ENCODE assay signal across 26 cellular contexts in the genomic region with DNA sequence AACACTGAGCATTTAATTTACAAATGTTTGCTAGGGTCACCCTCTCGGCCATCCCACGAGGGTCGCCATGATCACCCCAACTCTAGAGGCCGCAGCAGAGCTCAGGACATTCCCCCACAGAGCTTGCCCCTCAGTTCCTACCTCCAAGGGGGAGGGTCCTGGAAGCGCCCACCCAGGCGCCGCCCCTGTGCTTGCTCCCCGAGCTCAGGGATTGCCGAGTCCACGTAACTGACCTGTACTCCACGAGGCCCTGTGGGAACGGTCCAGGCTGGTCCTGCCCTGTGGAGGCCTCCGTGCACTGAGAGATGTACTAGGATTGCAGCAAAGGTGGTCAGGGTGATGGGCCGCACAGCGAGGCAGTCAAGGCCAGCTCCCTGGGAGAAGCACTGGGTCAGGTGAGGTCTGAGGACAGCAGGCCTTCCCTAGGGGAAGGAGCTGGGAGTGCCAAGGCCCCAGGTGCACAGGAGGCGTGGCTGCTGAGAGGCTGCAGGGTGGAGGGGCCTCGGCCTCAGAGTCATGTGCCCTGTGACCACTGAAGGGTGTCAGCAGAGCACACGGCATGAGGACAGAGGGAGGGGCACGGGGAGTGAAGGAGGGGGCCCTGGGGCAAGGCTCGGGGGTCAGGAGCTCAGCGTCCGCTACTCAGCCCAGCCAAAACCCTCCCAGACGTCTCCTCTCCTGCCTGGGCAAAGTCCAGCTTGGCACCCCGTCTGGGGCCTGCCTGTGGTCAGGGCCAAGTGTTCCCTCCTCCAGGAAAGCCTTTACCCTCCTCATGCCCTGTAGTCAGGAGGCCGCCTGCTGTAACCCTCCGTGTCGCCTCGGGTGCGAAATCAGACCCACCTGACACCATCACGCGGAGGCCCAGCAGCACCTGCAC. TPM values are rescaled to one million over a fixed set of nuclear protein-coding genes. Genes with fewer than 3 reads are reported as not detected.
DNase-seq lines count a peak whose midpoint lies in the region; ATAC-seq, FAIRE-seq and TF ChIP-seq lines count a peak whose summit lies in the region.
"Had no signal": no experiment of that assay in that cellular context is flagged by ENCODE, and none has a peak within 500 bp of the region (broad histone marks: within the 10 kb centered on the region; RNA-seq: fewer than 3 reads in every experiment).

No MANE protein-coding gene starts in this region.

- ATAC-seq in HepG2: no peak
- ATAC-seq: gastrocnemius medialis, left cardiac atrium had no signal

- peaks cover 14% of the 10 kb centered on the region for H3K27me3 Mint-ChIP-seq in activated T-helper 1 cell treated with anti-CD3 and anti-CD28 coated beads, Interleukin-12 subunit alpha, Interleukin-12 subunit beta, Interleukin-2, Interleukin-4 antibody, amounts not matched to agents 30 ng/mL and 10 ng/mL and 1 ng/mL, durations not matched to agents 14 hours and 24 hours and 36 hours (ENCODE audit: insufficient read depth)

- H3K9me3 Mint-ChIP-seq in activated T-helper 1 cell treated with anti-CD3 and anti-CD28 coated beads, Interleukin-12 subunit alpha, Interleukin-12 subunit beta, Interleukin-2, Interleukin-4 antibody, amounts not matched to agents 30 ng/mL and 10 ng/mL and 1 ng/mL, durations not matched to agents 14 hours and 24 hours and 36 hours: no peaks in the 10 kb centered on the region
- H3K9me3 Mint-ChIP-seq: activated CD4-positive, alpha-beta memory T cell treated with anti-CD3 and anti-CD28 coated beads for 36 hours had no signal

- TF ChIP-seq EP300 in HepG2 (IDR thresholded peaks at IDR 0.05; ENCODE audit: low read depth in 2 of 2, low read length in 2 of 2) (no peak), HepG2 (CRISPR knock-in tag; IDR thresholded peaks at IDR 0.05; ENCODE audit: borderline replicate concordance) (no peak)

- H3K4me3 ChIP-seq in HepG2 (replicated peaks in 1 of 3; ENCODE audit: insufficient read depth in 1 of 3, low read depth in 2 of 3, low read length in 3 of 3) (no peak overlapping the region), thyroid gland (replicated peaks in 1 of 3) (no peak overlapping the region), testis (no peak overlapping the region)
- H3K4me3 ChIP-seq: esophagus muscularis mucosa, gastrocnemius medialis, PC-9, vagina had no signal

- peak in 1 of 2 experiments; percentile 21; a peak in 1 of 4 replicates for TF ChIP-seq POLR2A in HepG2 (IDR thresholded peaks at IDR 0.05; ENCODE audit: insufficient read depth in 1 of 2, low read depth in 2 of 2, low read length in 2 of 2)
- peak in 1 of 2 donors; percentile 77 for TF ChIP-seq POLR2A in thyroid gland (IDR thresholded peaks at IDR 0.05)
- TF ChIP-seq POLR2A in testis (IDR thresholded peaks at IDR 0.05): no peak

- TSS peak; percentile 53 for BruUV-seq in HepG2 (replicated peaks; lab: Mats Ljungman, UMichigan)

- POLR2A ChIA-PET in HepG2 (lab: Yijun Ruan, JAX): interaction anchor here (0.9 to 2.2 kb wide), 5 partner anchors 10 to 85 kb away, joined by 3 to 12 read pairs (median 3); a partner anchor contains a TSS

- FAIRE-seq in HepG2 (lab: Jason Lieb, UNC) (no peak), D721Med (lab: Jason Lieb, UNC) (no peak)

- peak overlapping the region; percentile 53 for H3K4me3 Mint-ChIP-seq in activated T-helper 1 cell treated with anti-CD3 and anti-CD28 coated beads, Interleukin-12 subunit alpha, Interleukin-12 subunit beta, Interleukin-2, Interleukin-4 antibody, amounts not matched to agents 30 ng/mL and 10 ng/mL and 1 ng/mL, durations not matched to agents 14 hours and 24 hours and 36 hours
- H3K4me3 Mint-ChIP-seq: activated CD4-positive, alpha-beta memory T cell treated with anti-CD3 and anti-CD28 coated beads for 36 hours had no signal

- CTCF ChIA-PET in HepG2 (lab: Yijun Ruan, JAX; ENCODE audit: low intra/inter-chr PET ratio, low total read pairs): no interaction called here

- no peaks in the 10 kb centered on the region for H3K79me2 ChIP-seq in HepG2 (ENCODE audit: insufficient read depth, low read length)

- peaks cover 4% of the 10 kb centered on the region for H3K4me1 Mint-ChIP-seq in activated T-helper 1 cell treated with anti-CD3 and anti-CD28 coated beads, Interleukin-12 subunit alpha, Interleukin-12 subunit beta, Interleukin-2, Interleukin-4 antibody, amounts not matched to agents 30 ng/mL and 10 ng/mL and 1 ng/mL, durations not matched to agents 14 hours and 24 hours and 36 hours (ENCODE audit: low read depth)

- WGBS in HepG2 (ENCODE audit: low lambda C conversion rate): 80% methylated on average over 14 of the region's 31 CpGs
- WGBS in thyroid gland, 2 donors: 33 to 67% methylated on average over 6 to 22 of the region's 31 CpGs
- WGBS in testis, 2 donors: 86 to 88% methylated on average over 14 to 31 of the region's 31 CpGs

- in situ Hi-C loops in HepG2 (cut with HindIII; ENCODE audit: extremely low pct_ligation_motif_present, low pct_unique_long_range_greater_than_20kb): no loop called here

- no peak overlapping the region for H3K27ac Mint-ChIP-seq in activated T-helper 1 cell treated with anti-CD3 and anti-CD28 coated beads, Interleukin-12 subunit alpha, Interleukin-12 subunit beta, Interleukin-2, Interleukin-4 antibody, amounts not matched to agents 30 ng/mL and 10 ng/mL and 1 ng/mL, durations not matched to agents 14 hours and 24 hours and 36 hours
- H3K27ac Mint-ChIP-seq: activated CD4-positive, alpha-beta memory T cell treated with anti-CD3 and anti-CD28 coated beads for 36 hours had no signal

- no peaks in the 10 kb centered on the region for H3K36me3 ChIP-seq in HepG2 (replicated peaks in 1 of 2; ENCODE audit: control insufficient read depth in 1 of 2, insufficient read depth in 2 of 2, low read length in 2 of 2)
- H3K36me3 ChIP-seq in thyroid gland: no peaks in the 10 kb centered on the region
- H3K36me3 ChIP-seq in testis (ENCODE audit: low read depth, missing control alignments): no peaks in the 10 kb centered on the region
- H3K36me3 ChIP-seq: esophagus muscularis mucosa, gastrocnemius medialis, vagina had no signal

- H4K20me1 ChIP-seq in HepG2 (ENCODE audit: insufficient read depth, low read length): no peaks in the 10 kb centered on the region; the same call in 1 of the 2 replicates

- H3K27me3 ChIP-seq in HepG2 (ENCODE audit: control insufficient read depth in 1 of 2, insufficient read depth in 2 of 2, low read length in 2 of 2) (peaks cover 0 to 4% of the 10 kb centered on the region in 2 experiments; a peak in 1 of 5 replicates), thyroid gland (no peaks in the 10 kb centered on the region), testis (no peaks in the 10 kb centered on the region)

- H3K4me2 ChIP-seq in HepG2 (ENCODE audit: low read depth, low read length): no peak overlapping the region
- H3K4me2 ChIP-seq: KMS-11 had no signal

- no peak overlapping the region for H3K9ac ChIP-seq in HepG2 (ENCODE audit: insufficient read depth, low read depth, low read length)
- H3K9ac ChIP-seq: KMS-11 had no signal

- no peaks in the 10 kb centered on the region for H3K36me3 Mint-ChIP-seq in activated T-helper 1 cell treated with anti-CD3 and anti-CD28 coated beads, Interleukin-12 subunit alpha, Interleukin-12 subunit beta, Interleukin-2, Interleukin-4 antibody, amounts not matched to agents 30 ng/mL and 10 ng/mL and 1 ng/mL, durations not matched to agents 14 hours and 24 hours and 36 hours (ENCODE audit: low read depth)

- no peak for TF ChIP-seq RAD21 in HepG2 (CRISPR knock-in tag; IDR thresholded peaks at IDR 0.05)

- H3K9me3 ChIP-seq in HepG2 (ENCODE audit: low read length) (no peaks in the 10 kb centered on the region), thyroid gland (no peaks in the 10 kb centered on the region), testis (no peaks in the 10 kb centered on the region)
- H3K9me3 ChIP-seq: esophagus muscularis mucosa, gastrocnemius medialis, vagina had no signal

- intact Hi-C loops in activated T-helper 1 cell treated with anti-CD3 and anti-CD28 coated beads, Interleukin-12 subunit alpha, Interleukin-12 subunit beta, Interleukin-2, Interleukin-4 antibody, amounts not matched to agents 30 ng/mL and 10 ng/mL and 1 ng/mL, durations not matched to agents 14 hours and 24 hours and 36 hours (cut with micrococcal nuclease): no loop called here
- intact Hi-C loops in HepG2 (cut with micrococcal nuclease; ENCODE audit: unreplicated experiment): no loop called here
- intact Hi-C loops in thyroid gland (cut with DNase I): no loop called here
- intact Hi-C loops in testis (cut with DNase I; ENCODE audit: low total_unique reads): no loop called here

- H3K4me1 ChIP-seq in HepG2 (ENCODE audit: insufficient read depth, low read length) (peaks cover 66% of the 10 kb centered on the region), thyroid gland (peaks cover 57 to 77% of the 10 kb centered on the region in 2 donors), testis (no peaks in the 10 kb centered on the region)
- H3K4me1 ChIP-seq: gastrocnemius medialis had no signal

- no peak for TF ChIP-seq CTCF in HepG2 (CRISPR knock-in tag; IDR thresholded peaks at IDR 0.05)
- TF ChIP-seq CTCF in thyroid gland (IDR thresholded peaks at IDR 0.05): peak in 3 of 6 experiments; percentile 12 to 36 (median 30)
- TF ChIP-seq CTCF in D721Med (IDR thresholded peaks at IDR 0.05; ENCODE audit: insufficient read depth, missing control alignments): no peak
- TF ChIP-seq CTCF in testis (IDR thresholded peaks at IDR 0.05): no peak

- DNase-seq in NCI-H2196 (lab: John Stamatoyannopoulos, UW; ENCODE audit: unreplicated experiment) (peak; percentile 48), NCI-H2196 treated with DMSO at 0.1 percent for 48 hours (lab: John Stamatoyannopoulos, UW; ENCODE audit: unreplicated experiment) (no peak), HepG2 (ENCODE audit: low spot score) (no peak), thyroid gland (peak; percentile 96 to 98), D721Med (ENCODE audit: insufficient read length, low spot score) (no peak), testis (no peak), medulla oblongata (ENCODE audit: extremely low spot score) (no peak)
- DNase-seq in activated T-helper 1 cell treated with anti-CD3 and anti-CD28 coated beads, Interleukin-12 subunit alpha, Interleukin-12 subunit beta, Interleukin-2, Interleukin-4 antibody, amounts not matched to agents 30 ng/mL and 10 ng/mL and 1 ng/mL, durations not matched to agents 14 hours and 24 hours and 36 hours (ENCODE audit: low spot score): no peak
- DNase-seq: activated CD4-positive, alpha-beta memory T cell treated with anti-CD3 and anti-CD28 coated beads for 36 hours; activated naive CD4-positive, alpha-beta T cell treated with Interleukin-2 at 50 U/mL for 16 hours; activated T-cell treated with anti-CD3 and anti-CD28 coated beads for 4 hours; anterior cingulate cortex; caudate nucleus; gastrocnemius medialis; GOT3; left cardiac atrium; midbrain; NCI-H187 treated with DMSO at 0.1 percent for 48 hours; PC-9; retina; stimulated activated CD8-positive, alpha-beta memory T cell treated with anti-CD3 and anti-CD28 coated beads, Interleukin-4, amount 100 ng/mL, for 48 hours; substantia nigra had no signal

- H3K27ac ChIP-seq in HepG2 (ENCODE audit: extremely low read length, insufficient read depth, low read length): no peak overlapping the region
- H3K27ac ChIP-seq in thyroid gland: peak overlapping the region; percentile 80 to 92 (median 86)
- no peak overlapping the region for H3K27ac ChIP-seq in testis
- H3K27ac ChIP-seq: esophagus muscularis mucosa, gastrocnemius medialis, KMS-11, PC-9, vagina had no signal

- H2AFZ ChIP-seq in HepG2 (ENCODE audit: low read length): no peak overlapping the region
- H2AFZ ChIP-seq: PC-9 had no signal

RNA-seq across cellular contexts. Expression of a gene that starts 2.4 kb away (rescaled TPM):
- 0.29 TPM in 1 of 2 replicates, not detected in the other for total RNA-seq in activated T-helper 1 cell treated with anti-CD3 and anti-CD28 coated beads, Interleukin-12 subunit alpha, Interleukin-12 subunit beta, Interleukin-2, Interleukin-4 antibody, amounts not matched to agents 30 ng/mL and 10 ng/mL and 1 ng/mL, durations not matched to agents 14 hours and 24 hours and 36 hours
- total RNA-seq in HepG2 (2016; rRNA removed; fragmentation: Illumina TruSeq; extraction: Trizol): 1.2 and 1.5 TPM in 2 replicates
- total RNA-seq in HepG2 (2016; cell fraction: cytosol; rRNA removed; fragmentation: Illumina TruSeq; extraction: Trizol; ENCODE audit: low read depth): 1.2 and 1.7 TPM in 2 replicates
- total RNA-seq in HepG2 (2016; cell fraction: insoluble cytoplasmic fraction; rRNA removed; fragmentation: Illumina TruSeq; extraction: Trizol): 1.3 and 2.0 TPM in 2 replicates
- total RNA-seq in HepG2 (2016; cell fraction: membrane; rRNA removed; fragmentation: Illumina TruSeq; extraction: Trizol): 1.9 and 2.9 TPM in 2 replicates
- total RNA-seq in HepG2 (2016; cell fraction: nucleus; rRNA removed; fragmentation: Illumina TruSeq; extraction: Trizol): 1.7 and 2.7 TPM in 2 replicates
- polyA plus RNA-seq in HepG2 (2011; rRNA removed): 2.9 and 5.0 TPM in 2 replicates
- 2.3 and 3.0 TPM in 2 replicates for polyA plus RNA-seq in HepG2 (2011; cell fraction: cytosol; rRNA removed)
- 27.0 and 27.4 TPM in 2 replicates for polyA plus RNA-seq in HepG2 (2011; cell fraction: nucleus; rRNA removed)
- polyA plus RNA-seq in HepG2 (2012): 1.8 and 3.2 TPM in 2 replicates
- polyA plus RNA-seq in HepG2 (2016; cell fraction: cytosol; fragmentation: Illumina TruSeq; extraction: Trizol; ENCODE audit: low read depth): 2.6 and 2.7 TPM in 2 replicates
- polyA plus RNA-seq in HepG2 (2016; cell fraction: insoluble cytoplasmic fraction; fragmentation: Illumina TruSeq; extraction: Trizol; ENCODE audit: low read depth): 1.4 and 1.6 TPM in 2 replicates
- polyA plus RNA-seq in HepG2 (2016; cell fraction: membrane; fragmentation: Illumina TruSeq; extraction: Trizol; ENCODE audit: low read depth): 1.6 and 1.8 TPM in 2 replicates
- 3.9 and 5.8 TPM in 2 replicates for polyA plus RNA-seq in HepG2 (2016; cell fraction: nucleus; fragmentation: Illumina TruSeq; extraction: Trizol; ENCODE audit: insufficient read depth, low read depth)
- polyA minus RNA-seq in HepG2 (2011; rRNA and poly(A)+ RNA removed; ENCODE audit: low replicate concordance): 5.0 TPM in 1 of 2 replicates, not detected in the other
- polyA minus RNA-seq in HepG2 (2011; cell fraction: cytosol; rRNA and poly(A)+ RNA removed): 1.1 TPM in 1 of 2 replicates, not detected in the other
- 1.2 and 2.2 TPM in 2 replicates for polyA minus RNA-seq in HepG2 (2011; cell fraction: nucleus; rRNA and poly(A)+ RNA removed)
- 10 to 100 TPM in 1 of 4 donors, 1 to 10 TPM in 3; 2.1 to 11.3 (median 4.7) TPM for total RNA-seq in thyroid gland
- under 1 TPM; 0.24 to 0.25 TPM for total RNA-seq in testis
- polyA plus RNA-seq in testis (ENCODE audit: insufficient read depth, low read depth, low replicate concordance): not detected
- total RNA-seq: A172, esophagus muscularis mucosa, gastrocnemius medialis, left cardiac atrium, vagina had no signal

RNA-seq across cellular contexts. Expression of a gene that starts 2.9 kb away (rescaled TPM):
- total RNA-seq in activated T-helper 1 cell treated with anti-CD3 and anti-CD28 coated beads, Interleukin-12 subunit alpha, Interleukin-12 subunit beta, Interleukin-2, Interleukin-4 antibody, amounts not matched to agents 30 ng/mL and 10 ng/mL and 1 ng/mL, durations not matched to agents 14 hours and 24 hours and 36 hours: 4.2 and 4.9 TPM in 2 replicates
- 0.76 and 1.2 TPM in 2 replicates for total RNA-seq in HepG2 (2016; rRNA removed; fragmentation: Illumina TruSeq; extraction: Trizol)
- 0.10 and 0.18 TPM in 2 replicates for total RNA-seq in HepG2 (2016; cell fraction: cytosol; rRNA removed; fragmentation: Illumina TruSeq; extraction: Trizol; ENCODE audit: low read depth)
- 0.68 and 1.4 TPM in 2 replicates for total RNA-seq in HepG2 (2016; cell fraction: insoluble cytoplasmic fraction; rRNA removed; fragmentation: Illumina TruSeq; extraction: Trizol)
- 0.68 and 0.83 TPM in 2 replicates for total RNA-seq in HepG2 (2016; cell fraction: membrane; rRNA removed; fragmentation: Illumina TruSeq; extraction: Trizol)
- 1.3 and 1.9 TPM in 2 replicates for total RNA-seq in HepG2 (2016; cell fraction: nucleus; rRNA removed; fragmentation: Illumina TruSeq; extraction: Trizol)
- 3.0 and 4.0 TPM in 2 replicates for polyA plus RNA-seq in HepG2 (2011; rRNA removed)
- polyA plus RNA-seq in HepG2 (2011; cell fraction: cytosol; rRNA removed): 2.7 and 2.8 TPM in 2 replicates
- 7.0 and 9.2 TPM in 2 replicates for polyA plus RNA-seq in HepG2 (2011; cell fraction: nucleus; rRNA removed)
- polyA plus RNA-seq in HepG2 (2012): 3.7 and 10.8 TPM in 2 replicates
- polyA plus RNA-seq in HepG2 (2016; cell fraction: cytosol; fragmentation: Illumina TruSeq; extraction: Trizol; ENCODE audit: low read depth): 0.40 and 0.43 TPM in 2 replicates
- polyA plus RNA-seq in HepG2 (2016; cell fraction: insoluble cytoplasmic fraction; fragmentation: Illumina TruSeq; extraction: Trizol; ENCODE audit: low read depth): 1.3 and 1.6 TPM in 2 replicates
- 0.73 and 0.76 TPM in 2 replicates for polyA plus RNA-seq in HepG2 (2016; cell fraction: membrane; fragmentation: Illumina TruSeq; extraction: Trizol; ENCODE audit: low read depth)
- polyA plus RNA-seq in HepG2 (2016; cell fraction: nucleus; fragmentation: Illumina TruSeq; extraction: Trizol; ENCODE audit: insufficient read depth, low read depth): 6.0 and 6.1 TPM in 2 replicates
- polyA minus RNA-seq in HepG2 (2011; rRNA and poly(A)+ RNA removed; ENCODE audit: low replicate concordance): 0.94 and 3.6 TPM in 2 replicates
- polyA minus RNA-seq in HepG2 (2011; cell fraction: cytosol; rRNA and poly(A)+ RNA removed): 3.0 and 3.9 TPM in 2 replicates
- 2.7 and 3.0 TPM in 2 replicates for polyA minus RNA-seq in HepG2 (2011; cell fraction: nucleus; rRNA and poly(A)+ RNA removed)
- 10 to 100 TPM in 1 of 4 donors, 1 to 10 TPM in 3; 5.2 to 23.5 (median 6.6) TPM for total RNA-seq in thyroid gland
- total RNA-seq in testis: 1 to 10 TPM; 1.0 to 1.9 TPM
- polyA plus RNA-seq in testis (ENCODE audit: insufficient read depth, low read depth, low replicate concordance): 0.99 TPM
- total RNA-seq: A172, vagina had no signal

RNA-seq across cellular contexts. Expression of a gene that starts 9.4 kb away (rescaled TPM):
- total RNA-seq in activated T-helper 1 cell treated with anti-CD3 and anti-CD28 coated beads, Interleukin-12 subunit alpha, Interleukin-12 subunit beta, Interleukin-2, Interleukin-4 antibody, amounts not matched to agents 30 ng/mL and 10 ng/mL and 1 ng/mL, durations not matched to agents 14 hours and 24 hours and 36 hours: 113 and 116 TPM in 2 replicates
- total RNA-seq in HepG2 (2016; rRNA removed; fragmentation: Illumina TruSeq; extraction: Trizol) (21.3 and 40.9 TPM in 2 replicates), thyroid gland (100 to 1,000 TPM in 3 of 4 donors, 10 to 100 TPM in 1; 80.0 to 227 (median 128) TPM), testis (100 to 1,000 TPM; 201 to 208 TPM)
- total RNA-seq in HepG2 (2016; cell fraction: cytosol; rRNA removed; fragmentation: Illumina TruSeq; extraction: Trizol; ENCODE audit: low read depth): 10.6 and 11.9 TPM in 2 replicates
- 18.4 and 42.1 TPM in 2 replicates for total RNA-seq in HepG2 (2016; cell fraction: insoluble cytoplasmic fraction; rRNA removed; fragmentation: Illumina TruSeq; extraction: Trizol)
- total RNA-seq in HepG2 (2016; cell fraction: membrane; rRNA removed; fragmentation: Illumina TruSeq; extraction: Trizol): 25.7 and 27.6 TPM in 2 replicates
- total RNA-seq in HepG2 (2016; cell fraction: nucleus; rRNA removed; fragmentation: Illumina TruSeq; extraction: Trizol): 35.2 and 39.9 TPM in 2 replicates
- polyA plus RNA-seq in HepG2 (2011; rRNA removed) (31.7 and 43.3 TPM in 2 replicates), testis (ENCODE audit: insufficient read depth, low read depth, low replicate concordance) (239 TPM)
- 23.0 and 36.7 TPM in 2 replicates for polyA plus RNA-seq in HepG2 (2011; cell fraction: cytosol; rRNA removed)
- 212 and 268 TPM in 2 replicates for polyA plus RNA-seq in HepG2 (2011; cell fraction: nucleus; rRNA removed)
- polyA plus RNA-seq in HepG2 (2012): 35.0 and 42.8 TPM in 2 replicates
- 5.2 and 5.5 TPM in 2 replicates for polyA plus RNA-seq in HepG2 (2016; cell fraction: cytosol; fragmentation: Illumina TruSeq; extraction: Trizol; ENCODE audit: low read depth)
- 23.9 and 35.9 TPM in 2 replicates for polyA plus RNA-seq in HepG2 (2016; cell fraction: insoluble cytoplasmic fraction; fragmentation: Illumina TruSeq; extraction: Trizol; ENCODE audit: low read depth)
- 16.7 and 21.6 TPM in 2 replicates for polyA plus RNA-seq in HepG2 (2016; cell fraction: membrane; fragmentation: Illumina TruSeq; extraction: Trizol; ENCODE audit: low read depth)
- 92.6 and 93.2 TPM in 2 replicates for polyA plus RNA-seq in HepG2 (2016; cell fraction: nucleus; fragmentation: Illumina TruSeq; extraction: Trizol; ENCODE audit: insufficient read depth, low read depth)
- polyA minus RNA-seq in HepG2 (2011; rRNA and poly(A)+ RNA removed; ENCODE audit: low replicate concordance): 67.4 and 124 TPM in 2 replicates
- polyA minus RNA-seq in HepG2 (2011; cell fraction: cytosol; rRNA and poly(A)+ RNA removed): 36.5 and 37.3 TPM in 2 replicates
- 65.0 and 67.6 TPM in 2 replicates for polyA minus RNA-seq in HepG2 (2011; cell fraction: nucleus; rRNA and poly(A)+ RNA removed)

RNA-seq across cellular contexts. Expression of a gene that starts 23.3 kb away (rescaled TPM):
- 79.5 and 81.2 TPM in 2 replicates for total RNA-seq in activated T-helper 1 cell treated with anti-CD3 and anti-CD28 coated beads, Interleukin-12 subunit alpha, Interleukin-12 subunit beta, Interleukin-2, Interleukin-4 antibody, amounts not matched to agents 30 ng/mL and 10 ng/mL and 1 ng/mL, durations not matched to agents 14 hours and 24 hours and 36 hours
- total RNA-seq in HepG2 (2016; rRNA removed; fragmentation: Illumina TruSeq; extraction: Trizol) (10.2 and 30.6 TPM in 2 replicates), thyroid gland (100 to 1,000 TPM in 2 of 4 donors, 10 to 100 TPM in 2; 53.2 to 117 (median 96.6) TPM), testis (100 to 1,000 TPM in 1 of 2 donors, 10 to 100 TPM in 1; 95.4 to 109 TPM)
- total RNA-seq in HepG2 (2016; cell fraction: cytosol; rRNA removed; fragmentation: Illumina TruSeq; extraction: Trizol; ENCODE audit: low read depth): 6.3 and 7.5 TPM in 2 replicates
- 8.1 and 32.3 TPM in 2 replicates for total RNA-seq in HepG2 (2016; cell fraction: insoluble cytoplasmic fraction; rRNA removed; fragmentation: Illumina TruSeq; extraction: Trizol)
- 12.9 and 13.8 TPM in 2 replicates for total RNA-seq in HepG2 (2016; cell fraction: membrane; rRNA removed; fragmentation: Illumina TruSeq; extraction: Trizol)
- 37.5 and 43.9 TPM in 2 replicates for total RNA-seq in HepG2 (2016; cell fraction: nucleus; rRNA removed; fragmentation: Illumina TruSeq; extraction: Trizol)
- polyA plus RNA-seq in HepG2 (2011; rRNA removed) (23.3 and 37.9 TPM in 2 replicates), testis (ENCODE audit: insufficient read depth, low read depth, low replicate concordance) (59.7 TPM)
- polyA plus RNA-seq in HepG2 (2011; cell fraction: cytosol; rRNA removed): 18.2 and 36.8 TPM in 2 replicates
- polyA plus RNA-seq in HepG2 (2011; cell fraction: nucleus; rRNA removed): 284 and 409 TPM in 2 replicates
- 20.6 and 26.6 TPM in 2 replicates for polyA plus RNA-seq in HepG2 (2012)
- 9.6 and 9.7 TPM in 2 replicates for polyA plus RNA-seq in HepG2 (2016; cell fraction: cytosol; fragmentation: Illumina TruSeq; extraction: Trizol; ENCODE audit: low read depth)
- polyA plus RNA-seq in HepG2 (2016; cell fraction: insoluble cytoplasmic fraction; fragmentation: Illumina TruSeq; extraction: Trizol; ENCODE audit: low read depth): 10.4 and 13.2 TPM in 2 replicates
- 11.7 and 14.1 TPM in 2 replicates for polyA plus RNA-seq in HepG2 (2016; cell fraction: membrane; fragmentation: Illumina TruSeq; extraction: Trizol; ENCODE audit: low read depth)
- 103 and 105 TPM in 2 replicates for polyA plus RNA-seq in HepG2 (2016; cell fraction: nucleus; fragmentation: Illumina TruSeq; extraction: Trizol; ENCODE audit: insufficient read depth, low read depth)
- polyA minus RNA-seq in HepG2 (2011; rRNA and poly(A)+ RNA removed; ENCODE audit: low replicate concordance): 33.1 and 122 TPM in 2 replicates
- polyA minus RNA-seq in HepG2 (2011; cell fraction: cytosol; rRNA and poly(A)+ RNA removed): 51.0 and 56.0 TPM in 2 replicates
- polyA minus RNA-seq in HepG2 (2011; cell fraction: nucleus; rRNA and poly(A)+ RNA removed): 27.5 and 28.8 TPM in 2 replicates

RNA-seq across cellular contexts. Expression of a gene that starts 23.8 kb away (rescaled TPM):
- 133 and 134 TPM in 2 replicates for total RNA-seq in activated T-helper 1 cell treated with anti-CD3 and anti-CD28 coated beads, Interleukin-12 subunit alpha, Interleukin-12 subunit beta, Interleukin-2, Interleukin-4 antibody, amounts not matched to agents 30 ng/mL and 10 ng/mL and 1 ng/mL, durations not matched to agents 14 hours and 24 hours and 36 hours
- total RNA-seq in HepG2 (2016; rRNA removed; fragmentation: Illumina TruSeq; extraction: Trizol): 44.1 and 64.4 TPM in 2 replicates
- total RNA-seq in HepG2 (2016; cell fraction: cytosol; rRNA removed; fragmentation: Illumina TruSeq; extraction: Trizol; ENCODE audit: low read depth): 21.9 and 25.9 TPM in 2 replicates
- total RNA-seq in HepG2 (2016; cell fraction: insoluble cytoplasmic fraction; rRNA removed; fragmentation: Illumina TruSeq; extraction: Trizol): 38.6 and 60.9 TPM in 2 replicates
- total RNA-seq in HepG2 (2016; cell fraction: membrane; rRNA removed; fragmentation: Illumina TruSeq; extraction: Trizol): 36.3 and 40.8 TPM in 2 replicates
- 55.8 and 71.9 TPM in 2 replicates for total RNA-seq in HepG2 (2016; cell fraction: nucleus; rRNA removed; fragmentation: Illumina TruSeq; extraction: Trizol)
- polyA plus RNA-seq in HepG2 (2011; rRNA removed): 27.6 and 28.1 TPM in 2 replicates
- polyA plus RNA-seq in HepG2 (2011; cell fraction: cytosol; rRNA removed): 14.9 and 27.9 TPM in 2 replicates
- polyA plus RNA-seq in HepG2 (2011; cell fraction: nucleus; rRNA removed): 133 and 198 TPM in 2 replicates
- polyA plus RNA-seq in HepG2 (2012): 18.5 and 22.1 TPM in 2 replicates
- polyA plus RNA-seq in HepG2 (2016; cell fraction: cytosol; fragmentation: Illumina TruSeq; extraction: Trizol; ENCODE audit: low read depth): 19.2 and 20.6 TPM in 2 replicates
- 35.4 and 35.6 TPM in 2 replicates for polyA plus RNA-seq in HepG2 (2016; cell fraction: insoluble cytoplasmic fraction; fragmentation: Illumina TruSeq; extraction: Trizol; ENCODE audit: low read depth)
- polyA plus RNA-seq in HepG2 (2016; cell fraction: membrane; fragmentation: Illumina TruSeq; extraction: Trizol; ENCODE audit: low read depth): 30.3 and 30.4 TPM in 2 replicates
- 141 and 144 TPM in 2 replicates for polyA plus RNA-seq in HepG2 (2016; cell fraction: nucleus; fragmentation: Illumina TruSeq; extraction: Trizol; ENCODE audit: insufficient read depth, low read depth)
- 32.7 and 68.1 TPM in 2 replicates for polyA minus RNA-seq in HepG2 (2011; rRNA and poly(A)+ RNA removed; ENCODE audit: low replicate concordance)
- polyA minus RNA-seq in HepG2 (2011; cell fraction: cytosol; rRNA and poly(A)+ RNA removed): 16.6 and 22.2 TPM in 2 replicates
- polyA minus RNA-seq in HepG2 (2011; cell fraction: nucleus; rRNA and poly(A)+ RNA removed): 13.8 and 21.0 TPM in 2 replicates
- 10 to 100 TPM; 39.6 to 47.5 (median 43.1) TPM for total RNA-seq in thyroid gland
- 10 to 100 TPM; 88.5 to 89.2 TPM for total RNA-seq in testis
- 67.4 TPM for polyA plus RNA-seq in testis (ENCODE audit: insufficient read depth, low read depth, low replicate concordance)

Comparison
In these comparisons a context has a peak if more than half of its experiments do, and no peak if none do; other contexts are left out.
1. DNase-seq: peak in NCI-H2196 (single experiment) and thyroid gland (2 of 2); none in NCI-H2196 treated with DMSO at 0.1 percent for 48 hours (single experiment), activated T-helper 1 cell treated with anti-CD3 and anti-CD28 coated beads, Interleukin-12 subunit alpha, Interleukin-12 subunit beta, Interleukin-2, Interleukin-4 antibody, amounts not matched to agents 30 ng/mL and 10 ng/mL and 1 ng/mL, durations not matched to agents 14 hours and 24 hours and 36 hours (single experiment), HepG2 (single experiment), D721Med (single experiment), testis (single experiment) and medulla oblongata (single experiment).
2. H3K27ac ChIP-seq: peak in thyroid gland (3 of 3); none in HepG2 (single experiment) and testis (0 of 2).